23 cellular contexts compared by ENCODE assay signal in the genomic region with DNA sequence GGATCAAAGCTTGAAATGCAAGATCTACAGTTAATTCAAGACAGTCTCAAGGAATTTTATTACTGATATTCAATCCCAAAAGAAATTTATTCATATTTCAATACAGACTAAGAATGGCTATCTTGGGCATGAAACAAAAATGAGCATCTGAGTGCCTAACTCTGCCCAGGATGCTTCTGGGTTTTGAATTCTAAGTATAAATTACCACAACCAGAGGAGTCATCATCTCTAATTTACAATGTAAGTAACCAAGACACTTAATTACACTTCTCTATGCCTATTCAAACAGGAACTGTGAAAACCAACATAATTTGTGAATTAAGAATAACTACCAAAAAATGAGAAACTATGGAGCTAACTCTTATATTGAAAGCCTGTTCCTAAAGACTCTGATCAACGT.
"Had no signal": no experiment of that assay in that cellular context is flagged by ENCODE, and none has a peak within 500 bp of the region (broad histone marks: within the 10 kb centered on the region; RNA-seq: fewer than 3 reads in every experiment).

No MANE protein-coding gene starts in this region.

- FAIRE-seq: bronchial epithelial cell, TTC549 had no signal

- H3K4me3 Mint-ChIP-seq: activated CD4-positive, alpha-beta memory T cell treated with anti-CD3 and anti-CD28 coated beads, Interleukin-2, amount 10 ng/mL, durations not matched to agents 7 days and 5 days; activated naive CD4-positive, alpha-beta T cell treated with anti-CD3 and anti-CD28 coated beads, Interleukin-2, amount 50 U/mL, for 24 hours; nephron had no signal

- H3K27ac ChIP-seq: colonic mucosa, epithelial cell of prostate, gastroesophageal sphincter, ovary, prostate gland, upper lobe of left lung, WERI-Rb-1 had no signal

- H3K4me1 ChIP-seq: colonic mucosa, prostate gland had no signal

- H3K9me3 Mint-ChIP-seq: activated CD4-positive, alpha-beta memory T cell treated with anti-CD3 and anti-CD28 coated beads, Interleukin-2, amount 10 ng/mL, durations not matched to agents 7 days and 5 days; activated naive CD4-positive, alpha-beta T cell treated with anti-CD3 and anti-CD28 coated beads, Interleukin-2, amount 50 U/mL, for 24 hours; nephron had no signal

- DNase-seq: activated CD4-positive, alpha-beta memory T cell treated with anti-CD3 and anti-CD28 coated beads, Interleukin-2, amount 10 ng/mL, durations not matched to agents 7 days and 5 days; activated CD8-positive, alpha-beta memory T cell treated with anti-CD3 and anti-CD28 coated beads, Interleukin-2, amount 50 U/mL, for 4 hours; activated gamma-delta T cell; amniotic stem cell; colonic mucosa; head of caudate nucleus; islet precursor cell; left cardiac atrium; midbrain; ovary; stimulated activated CD4-positive, alpha-beta T cell treated with anti-CD3 and anti-CD28 coated beads, Interleukin-2, amount 100 ng/mL, for 48 hours; stimulated activated CD8-positive, alpha-beta memory T cell treated with anti-CD3 and anti-CD28 coated beads, Interleukin-4, amount 100 ng/mL, for 48 hours; stimulated activated naive CD4-positive, alpha-beta T cell; upper lobe of left lung; WERI-Rb-1 had no signal

- H3K27ac Mint-ChIP-seq: activated CD4-positive, alpha-beta memory T cell treated with anti-CD3 and anti-CD28 coated beads, Interleukin-2, amount 10 ng/mL, durations not matched to agents 7 days and 5 days; activated naive CD4-positive, alpha-beta T cell treated with anti-CD3 and anti-CD28 coated beads, Interleukin-2, amount 50 U/mL, for 24 hours; nephron had no signal

- H3K27me3 Mint-ChIP-seq: activated CD4-positive, alpha-beta memory T cell treated with anti-CD3 and anti-CD28 coated beads, Interleukin-2, amount 10 ng/mL, durations not matched to agents 7 days and 5 days; activated naive CD4-positive, alpha-beta T cell treated with anti-CD3 and anti-CD28 coated beads, Interleukin-2, amount 50 U/mL, for 24 hours had no signal

- H3K36me3 ChIP-seq: colonic mucosa, gastroesophageal sphincter, neutrophil, ovary, prostate gland, upper lobe of left lung, WERI-Rb-1 had no signal

- H3K4me3 ChIP-seq: colonic mucosa, gastroesophageal sphincter, ovary, prostate gland, upper lobe of left lung had no signal

- H3K27me3 ChIP-seq: colonic mucosa, gastroesophageal sphincter, neutrophil, ovary, upper lobe of left lung had no signal

- H3K9me3 ChIP-seq: colonic mucosa, gastroesophageal sphincter, neutrophil, ovary, prostate gland, upper lobe of left lung had no signal

- ATAC-seq: gastroesophageal sphincter, left cardiac atrium had no signal
